Comparison of ENCODE assay signal across 1 cellular context in the genomic region with DNA sequence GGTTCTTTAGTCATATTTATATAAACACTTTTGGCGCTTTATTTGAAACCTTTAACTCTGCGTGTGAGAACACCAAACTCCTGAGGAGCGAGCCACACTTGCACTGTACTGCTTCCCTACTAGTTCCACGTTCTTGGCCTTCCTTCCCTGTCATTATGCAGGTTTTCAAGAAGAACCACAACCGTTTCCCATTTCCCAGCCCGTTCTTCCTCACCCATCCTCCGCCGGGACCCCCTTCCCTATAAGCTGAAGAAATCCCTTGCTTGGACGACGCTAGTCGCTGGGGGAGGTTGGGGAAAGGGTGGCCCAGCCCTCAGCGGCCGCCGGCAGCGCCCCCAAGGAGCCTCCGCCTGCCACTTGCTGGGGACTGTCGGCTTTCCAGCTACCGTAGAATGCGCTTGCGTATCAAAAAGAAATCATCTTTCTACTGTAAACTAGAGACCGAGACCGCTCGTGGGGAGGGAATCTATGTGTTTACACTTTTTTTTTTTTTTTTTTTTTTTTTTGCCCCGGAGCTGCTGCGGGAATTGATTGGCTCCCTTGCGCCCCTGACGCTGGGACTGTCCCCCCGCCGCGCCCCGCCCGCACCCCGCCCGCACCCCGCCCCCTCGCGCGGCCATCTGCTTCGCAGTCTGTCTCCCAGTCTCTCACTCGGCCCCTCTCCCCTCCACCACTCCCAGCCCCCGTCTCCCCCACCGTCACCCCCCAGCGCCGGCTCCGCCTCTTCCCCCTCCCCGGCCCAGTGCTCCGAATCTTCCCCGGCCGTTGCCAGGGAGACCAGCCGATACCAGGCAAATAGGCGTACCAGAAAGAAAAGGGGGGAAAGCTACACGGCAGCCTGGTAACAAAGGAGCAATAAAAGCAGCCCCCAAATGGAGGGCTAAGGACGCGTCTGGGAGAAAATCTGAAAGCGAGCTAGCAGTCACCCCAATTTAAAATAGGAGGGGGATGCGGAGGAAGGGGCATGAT.
TF ChIP-seq lines count a peak whose summit lies in the region.

No MANE protein-coding gene starts in this region.

TF ChIP-seq in HepG2, 621 proteins besides CTCF, POLR2A, EP300 and RAD21 (continued from another document and continues in another):
- no peak for TF ChIP-seq ZBTB40 (IDR thresholded peaks at IDR 0.05)
- TF ChIP-seq ZBTB40 (CRISPR knock-in tag; IDR thresholded peaks at IDR 0.05) = no peak
- peak; percentile 41 for TF ChIP-seq HDAC1 (CRISPR knock-in tag; IDR thresholded peaks at IDR 0.05)
- TF ChIP-seq ATAD3A (CRISPR knock-in tag; IDR thresholded peaks at IDR 0.05) = no peak
- no peak for TF ChIP-seq ZNF547 (CRISPR knock-in tag; IDR thresholded peaks at IDR 0.05)
- TF ChIP-seq JDP2 (CRISPR knock-in tag; IDR thresholded peaks at IDR 0.05; ENCODE audit: borderline replicate concordance) = no peak
- no peak for TF ChIP-seq DBP (CRISPR knock-in tag; IDR thresholded peaks at IDR 0.05; ENCODE audit: not compliant biosample characterization)
- TF ChIP-seq MTF1 (CRISPR knock-in tag; IDR thresholded peaks at IDR 0.05) = no peak
- no peak for TF ChIP-seq ZNF101 (CRISPR knock-in tag; IDR thresholded peaks at IDR 0.05; ENCODE audit: borderline replicate concordance, low read depth)
- TF ChIP-seq, protein P1, sequence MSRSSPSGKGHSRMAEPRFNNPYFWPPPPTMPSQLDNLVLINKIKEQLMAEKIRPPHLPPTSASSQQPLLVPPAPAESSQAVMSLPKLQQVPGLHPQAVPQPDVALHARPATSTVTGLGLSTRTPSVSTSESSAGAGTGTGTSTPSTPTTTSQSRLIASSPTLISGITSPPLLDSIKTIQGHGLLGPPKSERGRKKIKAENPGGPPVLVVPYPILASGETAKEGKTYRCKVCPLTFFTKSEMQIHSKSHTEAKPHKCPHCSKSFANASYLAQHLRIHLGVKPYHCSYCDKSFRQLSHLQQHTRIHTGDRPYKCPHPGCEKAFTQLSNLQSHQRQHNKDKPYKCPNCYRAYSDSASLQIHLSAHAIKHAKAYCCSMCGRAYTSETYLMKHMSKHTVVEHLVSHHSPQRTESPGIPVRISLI (CRISPR knock-in tag; IDR thresholded peaks at IDR 0.05; ENCODE audit: borderline replicate concordance) = peak; percentile 82; the same call in 1 of the 2 replicates
- TF ChIP-seq GABPB1 (CRISPR knock-in tag; IDR thresholded peaks at IDR 0.05) = peak; percentile 37; the same call in 1 of the 2 replicates
- no peak for TF ChIP-seq ZNF296 (CRISPR knock-in tag; conservative IDR thresholded peaks at IDR 0.05)
- TF ChIP-seq STAG1 (CRISPR knock-in tag; IDR thresholded peaks at IDR 0.05) = peak; percentile 29; the same call in 1 of the 2 replicates
- TF ChIP-seq ZNF572 (CRISPR knock-in tag; IDR thresholded peaks at IDR 0.05) = peak; percentile 64; the same call in 1 of the 2 replicates
- 0 out of 2 replicates have a peak, but pooled peaks have one; percentile 17 for TF ChIP-seq PITX1 (CRISPR knock-in tag; IDR thresholded peaks at IDR 0.05)
- no peak for TF ChIP-seq SMARCE1 (IDR thresholded peaks at IDR 0.05; ENCODE audit: borderline replicate concordance)
- TF ChIP-seq, protein P2, sequence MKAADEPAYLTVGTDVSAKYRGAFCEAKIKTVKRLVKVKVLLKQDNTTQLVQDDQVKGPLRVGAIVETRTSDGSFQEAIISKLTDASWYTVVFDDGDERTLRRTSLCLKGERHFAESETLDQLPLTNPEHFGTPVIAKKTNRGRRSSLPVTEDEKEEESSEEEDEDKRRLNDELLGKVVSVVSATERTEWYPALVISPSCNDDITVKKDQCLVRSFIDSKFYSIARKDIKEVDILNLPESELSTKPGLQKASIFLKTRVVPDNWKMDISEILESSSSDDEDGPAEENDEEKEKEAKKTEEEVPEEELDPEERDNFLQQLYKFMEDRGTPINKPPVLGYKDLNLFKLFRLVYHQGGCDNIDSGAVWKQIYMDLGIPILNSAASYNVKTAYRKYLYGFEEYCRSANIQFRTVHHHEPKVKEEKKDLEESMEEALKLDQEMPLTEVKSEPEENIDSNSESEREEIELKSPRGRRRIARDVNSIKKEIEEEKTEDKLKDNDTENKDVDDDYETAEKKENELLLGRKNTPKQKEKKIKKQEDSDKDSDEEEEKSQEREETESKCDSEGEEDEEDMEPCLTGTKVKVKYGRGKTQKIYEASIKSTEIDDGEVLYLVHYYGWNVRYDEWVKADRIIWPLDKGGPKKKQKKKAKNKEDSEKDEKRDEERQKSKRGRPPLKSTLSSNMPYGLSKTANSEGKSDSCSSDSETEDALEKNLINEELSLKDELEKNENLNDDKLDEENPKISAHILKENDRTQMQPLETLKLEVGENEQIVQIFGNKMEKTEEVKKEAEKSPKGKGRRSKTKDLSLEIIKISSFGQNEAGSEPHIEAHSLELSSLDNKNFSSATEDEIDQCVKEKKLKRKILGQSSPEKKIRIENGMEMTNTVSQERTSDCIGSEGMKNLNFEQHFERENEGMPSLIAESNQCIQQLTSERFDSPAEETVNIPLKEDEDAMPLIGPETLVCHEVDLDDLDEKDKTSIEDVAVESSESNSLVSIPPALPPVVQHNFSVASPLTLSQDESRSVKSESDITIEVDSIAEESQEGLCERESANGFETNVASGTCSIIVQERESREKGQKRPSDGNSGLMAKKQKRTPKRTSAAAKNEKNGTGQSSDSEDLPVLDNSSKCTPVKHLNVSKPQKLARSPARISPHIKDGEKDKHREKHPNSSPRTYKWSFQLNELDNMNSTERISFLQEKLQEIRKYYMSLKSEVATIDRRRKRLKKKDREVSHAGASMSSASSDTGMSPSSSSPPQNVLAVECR (CRISPR knock-in tag; IDR thresholded peaks at IDR 0.05; ENCODE audit: borderline replicate concordance) = peak; percentile 22; the same call in 1 of the 2 replicates
- TF ChIP-seq ATF7-NPFF (CRISPR knock-in tag; IDR thresholded peaks at IDR 0.05; ENCODE audit: low read depth) = 0 out of 2 replicates have a peak, but pooled peaks have one; percentile 17
- TF ChIP-seq HNF1B (CRISPR knock-in tag; IDR thresholded peaks at IDR 0.05) = 0 out of 2 replicates have a peak, but pooled peaks have one; percentile 25
- TF ChIP-seq SALL1 (CRISPR knock-in tag; IDR thresholded peaks at IDR 0.05) = 0 out of 2 replicates have a peak, but pooled peaks have one; percentile 36
- no peak for TF ChIP-seq DPF2 (CRISPR knock-in tag; IDR thresholded peaks at IDR 0.05; ENCODE audit: borderline replicate concordance, low read depth)
- TF ChIP-seq, protein P3, sequence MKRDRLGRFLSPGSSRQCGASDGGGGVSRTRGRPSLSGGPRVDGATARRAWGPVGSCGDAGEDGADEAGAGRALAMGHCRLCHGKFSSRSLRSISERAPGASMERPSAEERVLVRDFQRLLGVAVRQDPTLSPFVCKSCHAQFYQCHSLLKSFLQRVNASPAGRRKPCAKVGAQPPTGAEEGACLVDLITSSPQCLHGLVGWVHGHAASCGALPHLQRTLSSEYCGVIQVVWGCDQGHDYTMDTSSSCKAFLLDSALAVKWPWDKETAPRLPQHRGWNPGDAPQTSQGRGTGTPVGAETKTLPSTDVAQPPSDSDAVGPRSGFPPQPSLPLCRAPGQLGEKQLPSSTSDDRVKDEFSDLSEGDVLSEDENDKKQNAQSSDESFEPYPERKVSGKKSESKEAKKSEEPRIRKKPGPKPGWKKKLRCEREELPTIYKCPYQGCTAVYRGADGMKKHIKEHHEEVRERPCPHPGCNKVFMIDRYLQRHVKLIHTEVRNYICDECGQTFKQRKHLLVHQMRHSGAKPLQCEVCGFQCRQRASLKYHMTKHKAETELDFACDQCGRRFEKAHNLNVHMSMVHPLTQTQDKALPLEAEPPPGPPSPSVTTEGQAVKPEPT (CRISPR knock-in tag; IDR thresholded peaks at IDR 0.05; ENCODE audit: low read depth) = no peak
- TF ChIP-seq, protein P4, sequence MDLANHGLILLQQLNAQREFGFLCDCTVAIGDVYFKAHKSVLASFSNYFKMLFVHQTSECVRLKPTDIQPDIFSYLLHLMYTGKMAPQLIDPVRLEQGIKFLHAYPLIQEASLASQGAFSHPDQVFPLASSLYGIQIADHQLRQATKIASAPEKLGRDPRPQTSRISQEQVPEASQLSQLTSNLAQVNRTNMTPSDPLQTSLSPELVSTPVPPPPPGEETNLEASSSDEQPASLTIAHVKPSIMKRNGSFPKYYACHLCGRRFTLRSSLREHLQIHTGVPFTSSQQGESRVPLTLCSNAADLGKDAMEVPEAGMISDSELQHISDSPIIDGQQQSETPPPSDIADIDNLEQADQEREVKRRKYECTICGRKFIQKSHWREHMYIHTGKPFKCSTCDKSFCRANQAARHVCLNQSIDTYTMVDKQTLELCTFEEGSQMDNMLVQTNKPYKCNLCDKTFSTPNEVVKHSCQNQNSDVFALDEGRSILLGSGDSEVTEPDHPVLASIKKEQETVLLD (CRISPR knock-in tag; IDR thresholded peaks at IDR 0.05; ENCODE audit: low read depth) = no peak
- TF ChIP-seq ZFAT (CRISPR knock-in tag; conservative IDR thresholded peaks at IDR 0.05) = no peak
- TF ChIP-seq FOXC1 (CRISPR knock-in tag; IDR thresholded peaks at IDR 0.05; ENCODE audit: borderline replicate concordance) = no peak
- TF ChIP-seq NFYB (CRISPR knock-in tag; IDR thresholded peaks at IDR 0.05) = peak; percentile 54; the same call in 1 of the 2 replicates
- 0 out of 2 replicates have a peak, but pooled peaks have one; percentile 37 for TF ChIP-seq ARID2 (CRISPR knock-in tag; IDR thresholded peaks at IDR 0.05; ENCODE audit: borderline replicate concordance)
- TF ChIP-seq ZMYM4 (CRISPR knock-in tag; IDR thresholded peaks at IDR 0.05) = peak; percentile 42; the same call in 1 of the 2 replicates
- no peak for TF ChIP-seq SP1 (IDR thresholded peaks at IDR 0.05)
- TF ChIP-seq SP1 (CRISPR knock-in tag; IDR thresholded peaks at IDR 0.05) = no peak
- TF ChIP-seq, protein P5, sequence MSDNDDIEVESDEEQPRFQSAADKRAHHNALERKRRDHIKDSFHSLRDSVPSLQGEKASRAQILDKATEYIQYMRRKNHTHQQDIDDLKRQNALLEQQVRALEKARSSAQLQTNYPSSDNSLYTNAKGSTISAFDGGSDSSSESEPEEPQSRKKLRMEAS (IDR thresholded peaks at IDR 0.05) = peak; percentile 41; the same call in 1 of the 2 replicates
